Comparison of ENCODE assay signal across 15 cellular contexts in the genomic region with DNA sequence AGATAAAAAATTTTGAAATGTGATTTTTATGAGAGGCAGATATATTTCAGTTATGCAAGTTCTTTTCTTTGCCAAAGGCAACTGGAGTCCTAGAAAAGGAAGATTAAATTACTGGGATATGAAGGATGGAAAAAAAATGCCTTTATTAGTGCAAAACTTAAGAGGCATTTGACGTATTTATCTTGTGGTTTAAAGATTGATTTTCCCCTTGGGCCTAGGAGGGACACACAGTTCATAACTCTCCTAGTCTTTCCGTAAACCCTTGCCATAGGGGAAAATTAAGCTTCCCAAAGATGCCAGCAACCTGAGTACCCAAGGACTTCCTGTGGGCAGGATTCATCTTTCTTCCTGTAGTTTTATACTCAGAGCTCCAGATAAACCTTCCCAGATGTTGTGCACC. TPM values are rescaled to one million over a fixed set of nuclear protein-coding genes. Genes with fewer than 3 reads are reported as not detected.
"Had no signal": no experiment of that assay in that cellular context is flagged by ENCODE, and none has a peak within 500 bp of the region (broad histone marks: within the 10 kb centered on the region; RNA-seq: fewer than 3 reads in every experiment).

No MANE protein-coding gene starts in this region.

- DNase-seq: activated CD4-positive, alpha-beta T cell treated with anti-CD3 and anti-CD28 coated beads for 1 hour; activated CD4-positive, alpha-beta T cell treated with anti-CD3 and anti-CD28 coated beads, Interleukin-2, amount 50 U/mL, for 4 hours; activated naive CD4-positive, alpha-beta T cell treated with Interleukin-2 at 50 U/mL for 16 hours; left colon; midbrain; ovary; thyroid gland had no signal

- H3K4me1 ChIP-seq: ascending aorta, breast epithelium had no signal

- H3K27me3 ChIP-seq: ascending aorta, breast epithelium, ovary, thyroid gland had no signal

- ATAC-seq: activated T-helper 17 cell treated with anti-CD3 and anti-CD28 coated beads, Interleukin-2, amount 50 U/mL, for 72 hours; left colon had no signal

- H3K27ac ChIP-seq: ovary, VCaP had no signal

- H3K9me3 ChIP-seq: ascending aorta, breast epithelium, ovary, thyroid gland had no signal

- H3K4me3 ChIP-seq: ascending aorta, breast epithelium, ovary, thyroid gland had no signal

- H3K36me3 ChIP-seq: ascending aorta, breast epithelium, ovary, thyroid gland had no signal

RNA-seq across cellular contexts. Expression of gene STEAP4, which starts 3.2 kb away (rescaled TPM):
- total RNA-seq: activated T-helper 17 cell treated with anti-CD3 and anti-CD28 coated beads, Interleukin-2, amount 50 U/mL, for 72 hours; chondrocyte; lung microvascular endothelial cell; neural crest cell; T-helper 1 cell treated with Interleukin-12 subunit alpha and Interleukin-12 subunit beta and Interleukin-4 antibody, amounts not matched to agents 30 ng/mL and 1 ng/mL, for 36 hours had no signal
